ENCODE assay signal across 1 cellular context in genomic region chr2:170310876-170311502, GRCh38.
A peak's percentile ranks its signal among the peaks of the same experiment; 100 is the strongest.
TF ChIP-seq lines count a peak whose summit lies in the region.

No MANE protein-coding gene starts in this region.

TF ChIP-seq in GM12878, 131 proteins besides CTCF, POLR2A, EP300 and RAD21 (continues in another document):
- TF ChIP-seq ZBED1 (IDR thresholded peaks at IDR 0.05; ENCODE audit: borderline replicate concordance) (no peak), IRF5 (IDR thresholded peaks at IDR 0.05; ENCODE audit: borderline replicate concordance) (no peak), PAX8 (IDR thresholded peaks at IDR 0.05) (no peak), STAT1 (conservative IDR thresholded peaks at IDR 0.05) (no peak), ZNF274 (IDR thresholded peaks at IDR 0.05; ENCODE audit: insufficient read depth, insufficient read length) (no peak), SIN3A (IDR thresholded peaks at IDR 0.05; ENCODE audit: low read depth, low read length) (no peak), HSF1 (IDR thresholded peaks at IDR 0.05; ENCODE audit: low read depth, low read length) (no peak), MTA3 (IDR thresholded peaks at IDR 0.05; ENCODE audit: borderline replicate concordance, low read length) (no peak), ATF2 (IDR thresholded peaks at IDR 0.05; ENCODE audit: low read length) (no peak), NR2C2 (IDR thresholded peaks at IDR 0.05; ENCODE audit: borderline replicate concordance, control insufficient read depth, insufficient read length, low read depth) (no peak), JUND (IDR thresholded peaks at IDR 0.05; ENCODE audit: low read depth, low read length) (no peak), NKRF (conservative IDR thresholded peaks at IDR 0.05) (no peak), KDM1A (IDR thresholded peaks at IDR 0.05; ENCODE audit: borderline replicate concordance) (no peak), HDAC6 (IDR thresholded peaks at IDR 0.05; ENCODE audit: unreplicated experiment) (no peak), ZNF687 (IDR thresholded peaks at IDR 0.05) (no peak), RUNX3 (IDR thresholded peaks at IDR 0.05; ENCODE audit: low read length) (peak; percentile 51; the same call in 1 of the 2 replicates), ZSCAN29 (IDR thresholded peaks at IDR 0.05) (no peak), POLR2AphosphoS5 (IDR thresholded peaks at IDR 0.05; ENCODE audit: low read length) (no peak), CUX1 (IDR thresholded peaks at IDR 0.05; ENCODE audit: insufficient replicate concordance, low read depth, low read length) (no peak), CREB1 (IDR thresholded peaks at IDR 0.05; ENCODE audit: low read depth) (no peak), SMARCA5 (IDR thresholded peaks at IDR 0.05) (no peak), BHLHE40 (IDR thresholded peaks at IDR 0.05; ENCODE audit: borderline replicate concordance in 1 of 2, low read depth in 2 of 2, low read length in 1 of 2) (peak in 1 of 2 experiments; percentile 37; a peak in 1 of 4 replicates), PKNOX1 (IDR thresholded peaks at IDR 0.05) (no peak), WRNIP1 (IDR thresholded peaks at IDR 0.05; ENCODE audit: borderline replicate concordance, low read depth, low read length) (no peak), ZNF24 (IDR thresholded peaks at IDR 0.05) (no peak), TCF7 (IDR thresholded peaks at IDR 0.05; ENCODE audit: borderline replicate concordance) (no peak), YY1 (IDR thresholded peaks at IDR 0.05; ENCODE audit: low read depth, low read length) (no peak), NR2C1 (IDR thresholded peaks at IDR 0.05) (no peak), MEF2A (IDR thresholded peaks at IDR 0.05; ENCODE audit: insufficient read depth, low read depth, low read length) (no peak), SUZ12 (IDR thresholded peaks at IDR 0.05; ENCODE audit: unreplicated experiment) (no peak), MLLT1 (IDR thresholded peaks at IDR 0.05) (no peak), ETV6 (conservative IDR thresholded peaks at IDR 0.05 in 1 of 2, IDR thresholded peaks at IDR 0.05 in 1 of 2; ENCODE audit: borderline replicate concordance in 1 of 2, low read depth in 1 of 2) (no peak), BACH1 (IDR thresholded peaks at IDR 0.05; ENCODE audit: borderline replicate concordance) (no peak; the same call in 1 of the 2 replicates), USF2 (IDR thresholded peaks at IDR 0.05; ENCODE audit: borderline replicate concordance, low read depth, low read length) (no peak), BRCA1 (IDR thresholded peaks at IDR 0.05; ENCODE audit: low read depth, low read length) (no peak), SMAD5 (IDR thresholded peaks at IDR 0.05; ENCODE audit: low read depth) (no peak), FOXK2 (IDR thresholded peaks at IDR 0.05) (no peak), EED (IDR thresholded peaks at IDR 0.05; ENCODE audit: low read depth) (no peak), SREBF2 (IDR thresholded peaks at IDR 0.05; ENCODE audit: low read length) (no peak), SMAD1 (IDR thresholded peaks at IDR 0.05; ENCODE audit: low read depth, partially characterized antibody) (no peak), ESRRA (IDR thresholded peaks at IDR 0.05; ENCODE audit: low read length) (no peak), CBX5 (IDR thresholded peaks at IDR 0.05; ENCODE audit: low read depth) (no peak), NFYA (IDR thresholded peaks at IDR 0.05; ENCODE audit: borderline replicate concordance, low read depth, low read length) (no peak), ATF7 (IDR thresholded peaks at IDR 0.05; ENCODE audit: low read depth) (peak; percentile 81), FOS (IDR thresholded peaks at IDR 0.05; ENCODE audit: borderline replicate concordance, extremely low read depth, insufficient read length) (no peak), ZNF622 (IDR thresholded peaks at IDR 0.05) (no peak), RFX5 (IDR thresholded peaks at IDR 0.05; ENCODE audit: low read depth, low read length) (no peak), CBFB (IDR thresholded peaks at IDR 0.05; ENCODE audit: low read depth) (no peak)
